Comparison of ENCODE assay signal across 8 cellular contexts in the genomic region with DNA sequence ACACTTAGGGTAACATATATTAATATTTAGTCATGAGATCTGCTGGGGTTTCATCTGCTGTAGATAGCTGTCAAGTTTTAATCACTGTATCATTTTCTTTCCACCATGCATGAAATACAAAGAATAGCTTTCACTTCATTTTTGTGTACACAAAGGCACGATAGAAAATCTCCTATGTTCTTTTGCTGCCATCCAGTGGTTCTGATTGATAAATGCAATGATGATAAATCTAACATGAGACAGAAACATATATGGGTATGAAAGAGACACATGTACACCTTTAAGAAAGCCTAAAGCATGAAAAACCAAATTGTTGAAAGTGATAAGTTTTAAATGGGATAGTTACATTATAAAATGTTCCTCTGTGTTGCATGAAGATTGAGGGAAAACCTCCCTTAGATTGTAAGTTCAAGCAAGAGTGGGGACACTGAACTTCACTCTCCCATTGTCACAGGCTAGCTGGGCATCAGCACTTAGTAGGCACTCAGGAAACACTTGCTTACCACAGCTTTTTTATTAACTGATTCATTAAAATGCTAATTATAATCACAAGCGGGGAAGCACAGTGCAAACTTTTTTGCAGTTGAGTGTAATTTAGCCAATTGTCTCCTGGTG. TPM values are rescaled to one million over a fixed set of nuclear protein-coding genes. Genes with fewer than 3 reads are reported as not detected.
DNase-seq lines count a peak whose midpoint lies in the region; ATAC-seq and TF ChIP-seq lines count a peak whose summit lies in the region.

No MANE protein-coding gene starts in this region.

- no peak overlapping the region for H2AFZ ChIP-seq in OCI-LY1 (ENCODE audit: low read length)

- TF ChIP-seq CTCF in OCI-LY1 (IDR thresholded peaks at IDR 0.05; ENCODE audit: low read length), result peak; percentile 69; the same call in 1 of the 2 replicates
- peak; percentile 35 to 93 (median 76) for TF ChIP-seq CTCF in dorsolateral prefrontal cortex (IDR thresholded peaks at IDR 0.05 in 54 of 56, conservative IDR thresholded peaks at IDR 0.05 in 2 of 56; ENCODE audit: low read depth in 1 of 56, partially characterized antibody in 56 of 56)

- H3K4me3 Mint-ChIP-seq in naive thymus-derived CD4-positive, alpha-beta T cell, result no peak overlapping the region

- no peak overlapping the region for H3K4me3 ChIP-seq in Jurkat, Clone E6-1 (ENCODE audit: low read length)
- H3K4me3 ChIP-seq in OCI-LY1 (ENCODE audit: low read depth, low read length, poor library complexity, severe bottlenecking) (no peak overlapping the region), dorsolateral prefrontal cortex (peak overlapping the region in 9 of 59 donors; percentile 6 to 41 (median 25))
- H3K4me3 ChIP-seq in naive thymus-derived CD4-positive, alpha-beta T cell (ENCODE audit: low read length), result no peak overlapping the region

- H3K4me1 Mint-ChIP-seq in naive thymus-derived CD4-positive, alpha-beta T cell, result no peaks in the 10 kb centered on the region

- no peaks in the 10 kb centered on the region for H3K4me1 ChIP-seq in OCI-LY1 (ENCODE audit: insufficient read depth, low read length, severe bottlenecking)
- H3K4me1 ChIP-seq in naive thymus-derived CD4-positive, alpha-beta T cell (ENCODE audit: control insufficient read depth in 2 of 2, insufficient read depth in 2 of 2, low read length in 2 of 2), result no peaks in the 10 kb centered on the region

- H3K79me2 ChIP-seq in OCI-LY1 (ENCODE audit: insufficient read depth, low read length), result no peaks in the 10 kb centered on the region

- no peaks in the 10 kb centered on the region for H3K9me3 ChIP-seq in OCI-LY1 (ENCODE audit: low read length)
- H3K9me3 ChIP-seq in naive thymus-derived CD4-positive, alpha-beta T cell (ENCODE audit: control insufficient read depth in 2 of 3, low read length in 3 of 3), result no peaks in the 10 kb centered on the region

- no peak overlapping the region for H3K9ac ChIP-seq in OCI-LY1 (ENCODE audit: low read length)

- POLR2A ChIA-PET in naive thymus-derived CD4-positive, alpha-beta T cell (lab: Charles Lee), result no interaction called here

- ATAC-seq in GM21360 (IDR thresholded peaks at IDR 0.05; ENCODE audit: unreplicated experiment) (peak; percentile 84), HG02870 (IDR thresholded peaks at IDR 0.05; ENCODE audit: unreplicated experiment) (no peak)
- ATAC-seq in naive thymus-derived CD4-positive, alpha-beta T cell, result peak; percentile 54

- DNase-seq in DMS153 treated with DMSO at 0.1 percent for 48 hours (lab: John Stamatoyannopoulos, UW; ENCODE audit: unreplicated experiment) (peak; percentile 81), dorsolateral prefrontal cortex (no peak), ecto neural progenitor cell (ENCODE audit: low spot score) (no peak)
- DNase-seq in Jurkat, Clone E6-1 (ENCODE audit: low read depth, low spot score), result peak; percentile 66
- peak in 5 of 9 donors; percentile 10 to 35 (median 18) for DNase-seq in naive thymus-derived CD4-positive, alpha-beta T cell

- peaks cover 0 to 19% (median 7%) of the 10 kb centered on the region in 5 donors for H3K27me3 Mint-ChIP-seq in naive thymus-derived CD4-positive, alpha-beta T cell

- no peak overlapping the region for H3K27ac Mint-ChIP-seq in naive thymus-derived CD4-positive, alpha-beta T cell

- H3K27ac ChIP-seq in OCI-LY1 (ENCODE audit: low read depth, low read length, poor library complexity, severe bottlenecking) (no peak overlapping the region), dorsolateral prefrontal cortex (peak overlapping the region in 1 of 59 donors; percentile 9)
- no peak overlapping the region for H3K27ac ChIP-seq in naive thymus-derived CD4-positive, alpha-beta T cell (ENCODE audit: low read depth, low read length)

- no peaks in the 10 kb centered on the region for H3K9me2 ChIP-seq in OCI-LY1 (ENCODE audit: low read depth, low read length)

- H4K20me1 ChIP-seq in OCI-LY1 (ENCODE audit: insufficient read depth, low read length), result no peaks in the 10 kb centered on the region; the same call in 1 of the 2 replicates

- no peaks in the 10 kb centered on the region for H3K36me3 ChIP-seq in OCI-LY1 (ENCODE audit: insufficient read depth, low read length)
- no peaks in the 10 kb centered on the region for H3K36me3 ChIP-seq in naive thymus-derived CD4-positive, alpha-beta T cell (ENCODE audit: control insufficient read depth in 2 of 3, insufficient read depth in 3 of 3, low read length in 3 of 3)

- CTCF ChIA-PET in naive thymus-derived CD4-positive, alpha-beta T cell (lab: Charles Lee), result interaction anchor here (1.1 kb wide), 1 partner anchor 9 kb away, joined by 3 read pairs; no protein-coding TSS in a partner anchor

- H3K4me2 ChIP-seq in OCI-LY1 (ENCODE audit: low read length), result no peak overlapping the region

- no peaks in the 10 kb centered on the region for H3F3A ChIP-seq in OCI-LY1 (ENCODE audit: insufficient read depth, low read length)

- intact Hi-C loops in dorsolateral prefrontal cortex (cut with DNase I), result loop anchor here (5.0 to 10.0 kb wide), 4 partner anchors 187 to 1604 kb away; partner anchors contain the start of gene MEIS1 (in 1 of the 2)
- intact Hi-C loops in naive thymus-derived CD4-positive, alpha-beta T cell (cut with micrococcal nuclease), result loop anchor here in 1 of 2 donors (2.0 kb wide), 1 partner anchor 1603 kb away; no protein-coding TSS in a partner anchor

- no peaks in the 10 kb centered on the region for H3K9me3 Mint-ChIP-seq in naive thymus-derived CD4-positive, alpha-beta T cell

- no peaks in the 10 kb centered on the region for H3K27me3 ChIP-seq in OCI-LY1 (ENCODE audit: insufficient read depth, low read length)
- peaks cover 0 to 3% (median 0%) of the 10 kb centered on the region in 45 donors for H3K27me3 ChIP-seq in dorsolateral prefrontal cortex
- no peaks in the 10 kb centered on the region for H3K27me3 ChIP-seq in naive thymus-derived CD4-positive, alpha-beta T cell (ENCODE audit: control insufficient read depth in 2 of 2, insufficient read depth in 2 of 2, low read length in 2 of 2)

- H3K36me3 Mint-ChIP-seq in naive thymus-derived CD4-positive, alpha-beta T cell, result no peaks in the 10 kb centered on the region

RNA-seq across cellular contexts. Expression of gene C1D, which starts 31.2 kb away (rescaled TPM):
- 38.0 TPM for polyA plus RNA-seq in Jurkat, Clone E6-1 (2012; ENCODE audit: insufficient read depth, insufficient read length)
- 10 to 100 TPM in 119 of 120 experiments, 1 to 10 TPM in 1; 8.7 to 34.4 (median 19.7) TPM for total RNA-seq in dorsolateral prefrontal cortex
- total RNA-seq in naive thymus-derived CD4-positive, alpha-beta T cell, result 10 to 100 TPM; 13.2 to 24.4 (median 15.7) TPM
- 10 to 100 TPM; 22.5 to 57.2 TPM for polyA plus RNA-seq in naive thymus-derived CD4-positive, alpha-beta T cell

Comparison
In these comparisons a context has a peak if more than half of its experiments do, and no peak if none do; other contexts are left out.
1. DNase-seq: peak in DMS153 treated with DMSO at 0.1 percent for 48 hours (single experiment), Jurkat, Clone E6-1 (single experiment) and naive thymus-derived CD4-positive, alpha-beta T cell (5 of 9); none in dorsolateral prefrontal cortex (0 of 10) and ecto neural progenitor cell (single experiment).